32 cellular contexts compared by ENCODE assay signal in the genomic region with DNA sequence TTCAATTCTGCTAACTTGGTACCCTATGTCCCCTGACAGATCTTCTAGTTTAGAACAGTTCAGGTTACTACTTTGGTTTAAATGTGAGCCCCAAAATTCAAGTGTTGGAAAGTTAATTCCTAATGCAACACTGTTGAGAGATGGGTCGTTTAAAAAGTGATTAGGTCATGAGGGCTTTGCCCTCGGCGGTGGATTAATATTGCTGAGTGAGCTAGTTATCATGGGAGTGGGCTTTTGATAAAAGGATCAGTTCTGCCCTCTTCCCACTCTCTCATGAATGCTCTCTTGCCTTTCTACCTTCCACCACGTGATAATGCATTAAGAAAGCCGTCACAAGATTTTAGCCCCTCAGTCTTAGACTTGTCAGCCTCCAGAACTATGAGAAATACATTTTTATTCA.
"Had no signal": no experiment of that assay in that cellular context is flagged by ENCODE, and none has a peak within 500 bp of the region (broad histone marks: within the 10 kb centered on the region; RNA-seq: fewer than 3 reads in every experiment).

No MANE protein-coding gene starts in this region.

- H3K27me3 ChIP-seq: brain microvascular endothelial cell, esophagus muscularis mucosa, foreskin keratinocyte, gastrocnemius medialis, heart left ventricle had no signal

- FAIRE-seq: astrocyte, bronchial epithelial cell had no signal

- H3K4me3 Mint-ChIP-seq: activated CD4-positive, alpha-beta memory T cell treated with anti-CD3 and anti-CD28 coated beads, Interleukin-2, amount 10 ng/mL, durations not matched to agents 7 days and 5 days; activated CD4-positive, alpha-beta T cell treated with anti-CD3 and anti-CD28 coated beads for 36 hours; activated CD4-positive, alpha-beta T cell treated with anti-CD3 and anti-CD28 coated beads, Interleukin-2, amount 10 ng/mL, durations not matched to agents 24 days and 14 days; activated naive CD4-positive, alpha-beta T cell treated with anti-CD3 and anti-CD28 coated beads, Interleukin-2, amount 10 ng/mL, durations not matched to agents 7 days and 5 days; activated naive CD8-positive, alpha-beta T cell treated with anti-CD3 and anti-CD28 coated beads, Interleukin-2, amount 10 ng/mL, durations not matched to agents 7 days and 5 days; activated T-cell treated with anti-CD3 and anti-CD28 coated beads, Interleukin-2, amount 50 U/mL, for 24 hours; activated T-cell treated with anti-CD3 and anti-CD28 coated beads, Interleukin-2, amount 50 U/mL, for 72 hours; central memory CD8-positive, alpha-beta T cell; effector memory CD8-positive, alpha-beta T cell had no signal

- ATAC-seq: activated CD4-positive, alpha-beta T cell treated with anti-CD3 and anti-CD28 coated beads for 36 hours; activated naive CD4-positive, alpha-beta T cell treated with anti-CD3 and anti-CD28 coated beads, Interleukin-2, amount 50 U/mL, for 72 hours; activated T-cell treated with anti-CD3 and anti-CD28 coated beads, Interleukin-2, amount 50 U/mL, for 72 hours; effector memory CD8-positive, alpha-beta T cell; foreskin keratinocyte; gastrocnemius medialis; heart left ventricle had no signal

- H3K27ac ChIP-seq: brain microvascular endothelial cell, coronary artery, esophagus muscularis mucosa, foreskin keratinocyte, gastrocnemius medialis, heart left ventricle had no signal

- H3K4me3 ChIP-seq: coronary artery, esophagus muscularis mucosa, gastrocnemius medialis, heart left ventricle had no signal

- H3K27me3 Mint-ChIP-seq: activated CD4-positive, alpha-beta T cell treated with anti-CD3 and anti-CD28 coated beads for 36 hours; activated naive CD8-positive, alpha-beta T cell treated with anti-CD3 and anti-CD28 coated beads, Interleukin-2, amount 10 ng/mL, durations not matched to agents 7 days and 5 days; activated T-cell treated with anti-CD3 and anti-CD28 coated beads, Interleukin-2, amount 50 U/mL, for 24 hours; central memory CD8-positive, alpha-beta T cell; effector memory CD8-positive, alpha-beta T cell had no signal

- H3K4me1 Mint-ChIP-seq: activated CD4-positive, alpha-beta memory T cell treated with anti-CD3 and anti-CD28 coated beads, Interleukin-2, amount 10 ng/mL, durations not matched to agents 7 days and 5 days; activated naive CD4-positive, alpha-beta T cell treated with anti-CD3 and anti-CD28 coated beads, Interleukin-2, amount 10 ng/mL, durations not matched to agents 7 days and 5 days; activated naive CD8-positive, alpha-beta T cell treated with anti-CD3 and anti-CD28 coated beads, Interleukin-2, amount 10 ng/mL, durations not matched to agents 7 days and 5 days; central memory CD8-positive, alpha-beta T cell had no signal

- DNase-seq: activated CD4-positive, alpha-beta memory T cell treated with anti-CD3 and anti-CD28 coated beads, Interleukin-2, amount 10 ng/mL, durations not matched to agents 7 days and 5 days; activated CD4-positive, alpha-beta T cell treated with anti-CD3 and anti-CD28 coated beads for 36 hours; activated CD4-positive, alpha-beta T cell treated with anti-CD3 and anti-CD28 coated beads, Interleukin-2, amount 10 ng/mL, durations not matched to agents 24 days and 14 days; activated CD4-positive, alpha-beta T cell treated with anti-CD3 and anti-CD28 coated beads, Interleukin-2, amount 50 U/mL, for 4 hours; activated CD4-positive, CD25-positive, alpha-beta regulatory T cell; activated CD4-positive, CD25-positive, alpha-beta regulatory T cell treated with anti-CD3 and anti-CD28 coated beads, Interleukin-2, amount 50 U/mL, for 72 hours; activated CD8-positive, alpha-beta memory T cell treated with anti-CD3 and anti-CD28 coated beads, Interleukin-2, amount 50 U/mL, for 48 hours; activated gamma-delta T cell; activated naive CD4-positive, alpha-beta T cell; activated naive CD4-positive, alpha-beta T cell treated with anti-CD3 and anti-CD28 coated beads, Interleukin-2, amount 10 ng/mL, durations not matched to agents 7 days and 5 days; activated naive CD8-positive, alpha-beta T cell treated with anti-CD3 and anti-CD28 coated beads, Interleukin-2, amount 10 ng/mL, durations not matched to agents 7 days and 5 days; activated T-cell treated with anti-CD3 and anti-CD28 coated beads for 4 hours; activated T-cell treated with anti-CD3 and anti-CD28 coated beads, Interleukin-2, amount 50 U/mL, for 24 hours; activated T-cell treated with anti-CD3 and anti-CD28 coated beads, Interleukin-2, amount 50 U/mL, for 72 hours; amniotic stem cell; anterior cingulate cortex; brain microvascular endothelial cell; dermis blood vessel endothelial cell; effector CD4-positive, alpha-beta T cell; effector memory CD8-positive, alpha-beta T cell; erythroblast; foreskin keratinocyte; gastrocnemius medialis; glutamatergic neuron; heart left ventricle; T-helper 2 cell had no signal

- H3K9me3 ChIP-seq: esophagus muscularis mucosa, gastrocnemius medialis, heart left ventricle had no signal

- H3K27ac Mint-ChIP-seq: activated CD4-positive, alpha-beta memory T cell treated with anti-CD3 and anti-CD28 coated beads, Interleukin-2, amount 10 ng/mL, durations not matched to agents 7 days and 5 days; activated CD4-positive, alpha-beta T cell treated with anti-CD3 and anti-CD28 coated beads for 36 hours; activated CD4-positive, alpha-beta T cell treated with anti-CD3 and anti-CD28 coated beads, Interleukin-2, amount 10 ng/mL, durations not matched to agents 24 days and 14 days; activated naive CD4-positive, alpha-beta T cell treated with anti-CD3 and anti-CD28 coated beads, Interleukin-2, amount 10 ng/mL, durations not matched to agents 7 days and 5 days; activated naive CD4-positive, alpha-beta T cell treated with anti-CD3 and anti-CD28 coated beads, Interleukin-2, amount 50 U/mL, for 72 hours; activated naive CD8-positive, alpha-beta T cell treated with anti-CD3 and anti-CD28 coated beads, Interleukin-2, amount 10 ng/mL, durations not matched to agents 7 days and 5 days; activated T-cell treated with anti-CD3 and anti-CD28 coated beads, Interleukin-2, amount 50 U/mL, for 24 hours; activated T-cell treated with anti-CD3 and anti-CD28 coated beads, Interleukin-2, amount 50 U/mL, for 72 hours; effector memory CD8-positive, alpha-beta T cell had no signal

- H3K4me1 ChIP-seq: foreskin keratinocyte, gastrocnemius medialis, heart left ventricle had no signal

- H3K9me3 Mint-ChIP-seq: activated CD4-positive, alpha-beta memory T cell treated with anti-CD3 and anti-CD28 coated beads, Interleukin-2, amount 10 ng/mL, durations not matched to agents 7 days and 5 days; activated naive CD4-positive, alpha-beta T cell treated with anti-CD3 and anti-CD28 coated beads, Interleukin-2, amount 50 U/mL, for 72 hours; activated naive CD8-positive, alpha-beta T cell treated with anti-CD3 and anti-CD28 coated beads, Interleukin-2, amount 10 ng/mL, durations not matched to agents 7 days and 5 days; central memory CD8-positive, alpha-beta T cell; effector memory CD8-positive, alpha-beta T cell had no signal

- H3K36me3 ChIP-seq: brain microvascular endothelial cell, esophagus muscularis mucosa, gastrocnemius medialis, heart left ventricle had no signal
